ENCODE assay signal across 30 cellular contexts in genomic region chr17:47925677-47925987, GRCh38. TPM values are rescaled to one million over a fixed set of nuclear protein-coding genes. Genes with fewer than 3 reads are reported as not detected.
"Had no signal": no experiment of that assay in that cellular context is flagged by ENCODE, and none has a peak within 500 bp of the region (broad histone marks: within the 10 kb centered on the region; RNA-seq: fewer than 3 reads in every experiment).

No MANE protein-coding gene starts in this region.

- H3K27me3 ChIP-seq: ascending aorta, brain microvascular endothelial cell, esophagus muscularis mucosa, foreskin keratinocyte, gastrocnemius medialis had no signal

- ATAC-seq: activated CD4-positive, alpha-beta T cell treated with anti-CD3 and anti-CD28 coated beads for 36 hours; activated naive CD4-positive, alpha-beta T cell treated with anti-CD3 and anti-CD28 coated beads, Interleukin-2, amount 50 U/mL, for 72 hours; activated T-cell treated with anti-CD3 and anti-CD28 coated beads, Interleukin-2, amount 50 U/mL, for 72 hours; effector memory CD8-positive, alpha-beta T cell; foreskin keratinocyte; gastrocnemius medialis had no signal

- H3K4me3 Mint-ChIP-seq: activated CD4-positive, alpha-beta memory T cell treated with anti-CD3 and anti-CD28 coated beads, Interleukin-2, amount 10 ng/mL, durations not matched to agents 7 days and 5 days; activated CD4-positive, alpha-beta T cell treated with anti-CD3 and anti-CD28 coated beads for 36 hours; activated CD4-positive, alpha-beta T cell treated with anti-CD3 and anti-CD28 coated beads, Interleukin-2, amount 10 ng/mL, durations not matched to agents 7 days and 5 days; activated naive CD4-positive, alpha-beta T cell treated with anti-CD3 and anti-CD28 coated beads, Interleukin-2, amount 10 ng/mL, durations not matched to agents 7 days and 5 days; activated naive CD8-positive, alpha-beta T cell treated with anti-CD3 and anti-CD28 coated beads, Interleukin-2, amount 10 ng/mL, durations not matched to agents 7 days and 5 days; activated T-cell treated with anti-CD3 and anti-CD28 coated beads, Interleukin-2, amount 50 U/mL, for 24 hours; activated T-cell treated with anti-CD3 and anti-CD28 coated beads, Interleukin-2, amount 50 U/mL, for 72 hours; effector memory CD8-positive, alpha-beta T cell had no signal

- H3K4me3 ChIP-seq: ascending aorta, esophagus muscularis mucosa, gastrocnemius medialis had no signal

- H3K27me3 Mint-ChIP-seq: activated CD4-positive, alpha-beta memory T cell treated with anti-CD3 and anti-CD28 coated beads, Interleukin-2, amount 10 ng/mL, durations not matched to agents 7 days and 5 days; activated CD4-positive, alpha-beta T cell treated with anti-CD3 and anti-CD28 coated beads for 36 hours; activated CD4-positive, alpha-beta T cell treated with anti-CD3 and anti-CD28 coated beads, Interleukin-2, amount 10 ng/mL, durations not matched to agents 7 days and 5 days; activated naive CD4-positive, alpha-beta T cell treated with anti-CD3 and anti-CD28 coated beads, Interleukin-2, amount 10 ng/mL, durations not matched to agents 7 days and 5 days; activated naive CD8-positive, alpha-beta T cell treated with anti-CD3 and anti-CD28 coated beads, Interleukin-2, amount 10 ng/mL, durations not matched to agents 7 days and 5 days; activated T-cell treated with anti-CD3 and anti-CD28 coated beads, Interleukin-2, amount 50 U/mL, for 24 hours; effector memory CD8-positive, alpha-beta T cell had no signal

- H3K4me1 Mint-ChIP-seq: activated naive CD4-positive, alpha-beta T cell treated with anti-CD3 and anti-CD28 coated beads, Interleukin-2, amount 10 ng/mL, durations not matched to agents 7 days and 5 days; activated naive CD8-positive, alpha-beta T cell treated with anti-CD3 and anti-CD28 coated beads, Interleukin-2, amount 10 ng/mL, durations not matched to agents 7 days and 5 days had no signal

- DNase-seq: activated CD4-positive, alpha-beta memory T cell treated with anti-CD3 and anti-CD28 coated beads, Interleukin-2, amount 10 ng/mL, durations not matched to agents 7 days and 5 days; activated CD4-positive, alpha-beta T cell treated with anti-CD3 and anti-CD28 coated beads for 36 hours; activated CD4-positive, alpha-beta T cell treated with anti-CD3 and anti-CD28 coated beads, Interleukin-2, amount 10 ng/mL, durations not matched to agents 7 days and 5 days; activated CD4-positive, alpha-beta T cell treated with anti-CD3 and anti-CD28 coated beads, Interleukin-2, amount 50 U/mL, for 4 hours; activated CD4-positive, CD25-positive, alpha-beta regulatory T cell; activated CD4-positive, CD25-positive, alpha-beta regulatory T cell treated with anti-CD3 and anti-CD28 coated beads, Interleukin-2, amount 50 U/mL, for 72 hours; activated CD8-positive, alpha-beta memory T cell treated with anti-CD3 and anti-CD28 coated beads, Interleukin-2, amount 50 U/mL, for 48 hours; activated gamma-delta T cell; activated naive CD4-positive, alpha-beta T cell; activated naive CD4-positive, alpha-beta T cell treated with anti-CD3 and anti-CD28 coated beads, Interleukin-2, amount 10 ng/mL, durations not matched to agents 7 days and 5 days; activated naive CD8-positive, alpha-beta T cell treated with anti-CD3 and anti-CD28 coated beads, Interleukin-2, amount 10 ng/mL, durations not matched to agents 7 days and 5 days; activated T-cell treated with anti-CD3 and anti-CD28 coated beads for 4 hours; activated T-cell treated with anti-CD3 and anti-CD28 coated beads, Interleukin-2, amount 50 U/mL, for 24 hours; activated T-cell treated with anti-CD3 and anti-CD28 coated beads, Interleukin-2, amount 50 U/mL, for 72 hours; caudate nucleus; cortex of kidney; dermis blood vessel endothelial cell; effector CD4-positive, alpha-beta T cell; effector memory CD8-positive, alpha-beta T cell; erythroblast; foreskin keratinocyte; gastrocnemius medialis; glutamatergic neuron; T-helper 1 cell; T-helper 2 cell had no signal

- H3K4me1 ChIP-seq: ascending aorta, foreskin keratinocyte, gastrocnemius medialis had no signal

- H3K27ac ChIP-seq: ascending aorta, brain microvascular endothelial cell, esophagus muscularis mucosa, foreskin keratinocyte, gastrocnemius medialis had no signal

- H3K9me3 Mint-ChIP-seq: activated CD4-positive, alpha-beta memory T cell treated with anti-CD3 and anti-CD28 coated beads, Interleukin-2, amount 10 ng/mL, durations not matched to agents 7 days and 5 days; activated CD4-positive, alpha-beta T cell treated with anti-CD3 and anti-CD28 coated beads, Interleukin-2, amount 10 ng/mL, durations not matched to agents 7 days and 5 days; activated naive CD4-positive, alpha-beta T cell treated with anti-CD3 and anti-CD28 coated beads, Interleukin-2, amount 10 ng/mL, durations not matched to agents 7 days and 5 days; activated naive CD4-positive, alpha-beta T cell treated with anti-CD3 and anti-CD28 coated beads, Interleukin-2, amount 50 U/mL, for 72 hours; activated naive CD8-positive, alpha-beta T cell treated with anti-CD3 and anti-CD28 coated beads, Interleukin-2, amount 10 ng/mL, durations not matched to agents 7 days and 5 days; activated T-cell treated with anti-CD3 and anti-CD28 coated beads, Interleukin-2, amount 50 U/mL, for 24 hours; activated T-cell treated with anti-CD3 and anti-CD28 coated beads, Interleukin-2, amount 50 U/mL, for 72 hours; effector memory CD8-positive, alpha-beta T cell had no signal

- H3K27ac Mint-ChIP-seq: activated CD4-positive, alpha-beta memory T cell treated with anti-CD3 and anti-CD28 coated beads, Interleukin-2, amount 10 ng/mL, durations not matched to agents 7 days and 5 days; activated CD4-positive, alpha-beta T cell treated with anti-CD3 and anti-CD28 coated beads for 36 hours; activated CD4-positive, alpha-beta T cell treated with anti-CD3 and anti-CD28 coated beads, Interleukin-2, amount 10 ng/mL, durations not matched to agents 7 days and 5 days; activated naive CD4-positive, alpha-beta T cell treated with anti-CD3 and anti-CD28 coated beads, Interleukin-2, amount 10 ng/mL, durations not matched to agents 7 days and 5 days; activated naive CD4-positive, alpha-beta T cell treated with anti-CD3 and anti-CD28 coated beads, Interleukin-2, amount 50 U/mL, for 72 hours; activated naive CD8-positive, alpha-beta T cell treated with anti-CD3 and anti-CD28 coated beads, Interleukin-2, amount 10 ng/mL, durations not matched to agents 7 days and 5 days; activated T-cell treated with anti-CD3 and anti-CD28 coated beads, Interleukin-2, amount 50 U/mL, for 24 hours; activated T-cell treated with anti-CD3 and anti-CD28 coated beads, Interleukin-2, amount 50 U/mL, for 72 hours; effector memory CD8-positive, alpha-beta T cell had no signal

- H3K9me3 ChIP-seq: ascending aorta, esophagus muscularis mucosa, gastrocnemius medialis had no signal

RNA-seq across cellular contexts. Expression of gene PRR15L, which starts 32.1 kb away (rescaled TPM):
- total RNA-seq: activated CD4-positive, alpha-beta memory T cell treated with anti-CD3 and anti-CD28 coated beads, Interleukin-2, amount 10 ng/mL, durations not matched to agents 7 days and 5 days; activated CD4-positive, alpha-beta T cell treated with anti-CD3 and anti-CD28 coated beads for 36 hours; activated CD4-positive, alpha-beta T cell treated with anti-CD3 and anti-CD28 coated beads, Interleukin-2, amount 10 ng/mL, durations not matched to agents 7 days and 5 days; activated naive CD4-positive, alpha-beta T cell treated with anti-CD3 and anti-CD28 coated beads, Interleukin-2, amount 50 U/mL, for 72 hours; activated naive CD8-positive, alpha-beta T cell treated with anti-CD3 and anti-CD28 coated beads, Interleukin-2, amount 10 ng/mL, durations not matched to agents 7 days and 5 days; activated T-cell treated with anti-CD3 and anti-CD28 coated beads, Interleukin-2, amount 50 U/mL, for 72 hours; ascending aorta; chondrocyte; dermis blood vessel endothelial cell; esophagus muscularis mucosa; foreskin keratinocyte had no signal
- polyA plus RNA-seq: foreskin keratinocyte had no signal
